Comparison of ENCODE assay signal across 1 cellular context in genomic region chr9:77593528-77593927, GRCh38.
TF ChIP-seq lines count a peak whose summit lies in the region.

No MANE protein-coding gene starts in this region.

TF ChIP-seq in WTC11, 78 proteins besides CTCF, POLR2A, EP300 and RAD21 (continued from another document):
- no peak for TF ChIP-seq MLX (CRISPR knock-in tag; IDR thresholded peaks at IDR 0.05)
- no peak for TF ChIP-seq USF2 (CRISPR knock-in tag; IDR thresholded peaks at IDR 0.05)
- TF ChIP-seq NR3C1 (CRISPR knock-in tag; conservative IDR thresholded peaks at IDR 0.05; ENCODE audit: low read depth) = no peak
- TF ChIP-seq E2F4 (CRISPR knock-in tag; IDR thresholded peaks at IDR 0.05; ENCODE audit: borderline replicate concordance, low read depth) = no peak
- TF ChIP-seq RELA (CRISPR knock-in tag; IDR thresholded peaks at IDR 0.05; ENCODE audit: borderline replicate concordance) = no peak
- no peak for TF ChIP-seq ZNF263 (CRISPR knock-in tag; IDR thresholded peaks at IDR 0.05; ENCODE audit: low read depth)
- no peak for TF ChIP-seq E2F5 (CRISPR knock-in tag; IDR thresholded peaks at IDR 0.05)
- no peak for TF ChIP-seq GTF2I (CRISPR knock-in tag; conservative IDR thresholded peaks at IDR 0.05)
- no peak for TF ChIP-seq ZNF138 (CRISPR knock-in tag; conservative IDR thresholded peaks at IDR 0.05)
- no peak for TF ChIP-seq ZNF425 (CRISPR knock-in tag; conservative IDR thresholded peaks at IDR 0.05)
- no peak for TF ChIP-seq NR1H2 (CRISPR knock-in tag; IDR thresholded peaks at IDR 0.05)
- TF ChIP-seq NFE2L1 (CRISPR knock-in tag; IDR thresholded peaks at IDR 0.05) = no peak
- no peak for TF ChIP-seq PREB (CRISPR knock-in tag; IDR thresholded peaks at IDR 0.05; ENCODE audit: borderline replicate concordance)
